ENCODE assay signal across 27 cellular contexts in the genomic region with DNA sequence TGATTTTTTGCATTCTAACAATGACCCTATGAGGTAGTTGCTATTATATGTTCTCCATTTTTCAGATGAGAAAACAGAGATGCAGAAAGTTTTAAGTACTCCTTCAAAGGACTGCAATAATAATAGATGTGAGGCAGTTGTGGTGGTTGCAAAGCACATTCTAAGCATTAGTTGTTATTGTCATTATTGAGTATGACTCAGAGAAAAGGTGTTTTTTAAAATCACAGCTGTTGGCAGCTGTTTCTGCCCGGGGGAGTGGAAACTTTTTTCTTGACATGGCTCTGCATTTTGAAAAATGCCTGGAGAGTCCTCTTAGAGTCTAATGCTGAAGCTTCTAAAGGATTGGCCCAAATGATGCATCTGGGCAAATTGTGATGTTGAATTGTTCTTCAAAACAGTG.
"Had no signal": no experiment of that assay in that cellular context is flagged by ENCODE, and none has a peak within 500 bp of the region (broad histone marks: within the 10 kb centered on the region; RNA-seq: fewer than 3 reads in every experiment).

No MANE protein-coding gene starts in this region.

- H3K27me3 Mint-ChIP-seq: dendritic cell treated with granulocyte-macrophage colony-stimulating factor and Interleukin-4, amounts not matched to agents 40 ng/mL and 50 ng/mL, for 4 days; stimulated activated memory B cell treated with anti-CD40 and anti-IgM and Interleukin-4, amounts not matched to agents 10 μg/mL and 1 μg/mL and 100 μg/mL, for 72 hours had no signal

- H3K79me2 ChIP-seq: hepatocyte had no signal

- H3K27ac ChIP-seq: colonic mucosa, epithelial cell of prostate, foreskin keratinocyte, gastroesophageal sphincter, heart left ventricle, hepatocyte, left lung, ovary, right atrium auricular region, testis, tibial nerve, upper lobe of left lung had no signal

- H3K4me3 Mint-ChIP-seq: dendritic cell treated with granulocyte-macrophage colony-stimulating factor and Interleukin-4, amounts not matched to agents 40 ng/mL and 50 ng/mL, for 4 days; endodermal cell; natural killer cell; stimulated activated memory B cell treated with anti-CD40 and anti-IgM and Interleukin-4, amounts not matched to agents 10 μg/mL and 1 μg/mL and 100 μg/mL, for 72 hours had no signal

- DNase-seq: colonic mucosa; effector CD8-positive, alpha-beta T cell; endodermal cell; foreskin keratinocyte; heart left ventricle; kidney; left lung; mesendoderm; midbrain; natural killer cell; occipital lobe; stimulated activated CD4-positive, alpha-beta T cell treated with anti-CD3 and anti-CD28 coated beads, Interleukin-2, amount 100 ng/mL, for 24 hours; stimulated activated CD4-positive, alpha-beta T cell treated with anti-CD3 and anti-CD28 coated beads, Interleukin-4, amount 100 ng/mL, for 4 hours; stimulated activated naive CD8-positive, alpha-beta T cell treated with anti-CD3 and anti-CD28 coated beads, Interleukin-15, Interleukin-2, amounts not matched to agents 100 U/mL and 50 U/mL, for 24 hours; substantia nigra; testis; upper lobe of left lung had no signal

- H3K36me3 Mint-ChIP-seq: natural killer cell; stimulated activated memory B cell treated with anti-CD40 and anti-IgM and Interleukin-4, amounts not matched to agents 10 μg/mL and 1 μg/mL and 100 μg/mL, for 72 hours had no signal

- H3K4me1 Mint-ChIP-seq: natural killer cell; stimulated activated memory B cell treated with anti-CD40 and anti-IgM and Interleukin-4, amounts not matched to agents 10 μg/mL and 1 μg/mL and 100 μg/mL, for 72 hours had no signal

- H3K4me2 ChIP-seq: hepatocyte had no signal

- H3K36me3 ChIP-seq: colonic mucosa, gastroesophageal sphincter, heart left ventricle, left lung, ovary, right atrium auricular region, tibial nerve, upper lobe of left lung had no signal

- H2AFZ ChIP-seq: hepatocyte had no signal

- H3K4me3 ChIP-seq: colonic mucosa, gastroesophageal sphincter, heart left ventricle, hepatocyte, left lung, ovary, right atrium auricular region, testis, tibial nerve, upper lobe of left lung had no signal

- ATAC-seq: esophagus mucosa; foreskin keratinocyte; gastroesophageal sphincter; heart left ventricle; left lung; natural killer cell; sciatic nerve; stimulated activated memory B cell treated with anti-CD40 and anti-IgM and Interleukin-4, amounts not matched to agents 10 μg/mL and 1 μg/mL and 100 μg/mL, for 72 hours; stimulated activated naive CD8-positive, alpha-beta T cell treated with anti-CD3 and anti-CD28 coated beads, Interleukin-15, Interleukin-2, amounts not matched to agents 100 U/mL and 50 U/mL, for 24 hours had no signal

- H3K27me3 ChIP-seq: colonic mucosa, foreskin keratinocyte, gastroesophageal sphincter, heart left ventricle, hepatocyte, left lung, ovary, right atrium auricular region, testis, tibial nerve, upper lobe of left lung had no signal

- H3K9me3 ChIP-seq: colonic mucosa, ovary, testis had no signal

- H3K4me1 ChIP-seq: colonic mucosa, foreskin keratinocyte, gastroesophageal sphincter, heart left ventricle, left lung, right atrium auricular region, testis, tibial nerve, upper lobe of left lung had no signal

- H3K27ac Mint-ChIP-seq: dendritic cell treated with granulocyte-macrophage colony-stimulating factor and Interleukin-4, amounts not matched to agents 40 ng/mL and 50 ng/mL, for 4 days; endodermal cell; natural killer cell; stimulated activated memory B cell treated with anti-CD40 and anti-IgM and Interleukin-4, amounts not matched to agents 10 μg/mL and 1 μg/mL and 100 μg/mL, for 72 hours had no signal
